In genomic region chr17:75666959-75667790, GRCh38 we compare ENCODE assay signal across 1 cellular context.
TF ChIP-seq lines count a peak whose summit lies in the region.

TSS of gene RECQL5 (minus strand) at chr17:75667154. CDS start at chr17:75666557, 597 bp downstream.
TSS of gene SAP30BP (plus strand) at chr17:75667338. CDS start at chr17:75667373, 35 bp downstream.

TF ChIP-seq in liver, 16 proteins besides CTCF, POLR2A, EP300 and RAD21 (continued from another document):
- TF ChIP-seq TAF1 (conservative IDR thresholded peaks at IDR 0.05) = peak; percentile 61
- TF ChIP-seq HNF4G (IDR thresholded peaks at IDR 0.05) = no peak
- TF ChIP-seq, protein P1, sequence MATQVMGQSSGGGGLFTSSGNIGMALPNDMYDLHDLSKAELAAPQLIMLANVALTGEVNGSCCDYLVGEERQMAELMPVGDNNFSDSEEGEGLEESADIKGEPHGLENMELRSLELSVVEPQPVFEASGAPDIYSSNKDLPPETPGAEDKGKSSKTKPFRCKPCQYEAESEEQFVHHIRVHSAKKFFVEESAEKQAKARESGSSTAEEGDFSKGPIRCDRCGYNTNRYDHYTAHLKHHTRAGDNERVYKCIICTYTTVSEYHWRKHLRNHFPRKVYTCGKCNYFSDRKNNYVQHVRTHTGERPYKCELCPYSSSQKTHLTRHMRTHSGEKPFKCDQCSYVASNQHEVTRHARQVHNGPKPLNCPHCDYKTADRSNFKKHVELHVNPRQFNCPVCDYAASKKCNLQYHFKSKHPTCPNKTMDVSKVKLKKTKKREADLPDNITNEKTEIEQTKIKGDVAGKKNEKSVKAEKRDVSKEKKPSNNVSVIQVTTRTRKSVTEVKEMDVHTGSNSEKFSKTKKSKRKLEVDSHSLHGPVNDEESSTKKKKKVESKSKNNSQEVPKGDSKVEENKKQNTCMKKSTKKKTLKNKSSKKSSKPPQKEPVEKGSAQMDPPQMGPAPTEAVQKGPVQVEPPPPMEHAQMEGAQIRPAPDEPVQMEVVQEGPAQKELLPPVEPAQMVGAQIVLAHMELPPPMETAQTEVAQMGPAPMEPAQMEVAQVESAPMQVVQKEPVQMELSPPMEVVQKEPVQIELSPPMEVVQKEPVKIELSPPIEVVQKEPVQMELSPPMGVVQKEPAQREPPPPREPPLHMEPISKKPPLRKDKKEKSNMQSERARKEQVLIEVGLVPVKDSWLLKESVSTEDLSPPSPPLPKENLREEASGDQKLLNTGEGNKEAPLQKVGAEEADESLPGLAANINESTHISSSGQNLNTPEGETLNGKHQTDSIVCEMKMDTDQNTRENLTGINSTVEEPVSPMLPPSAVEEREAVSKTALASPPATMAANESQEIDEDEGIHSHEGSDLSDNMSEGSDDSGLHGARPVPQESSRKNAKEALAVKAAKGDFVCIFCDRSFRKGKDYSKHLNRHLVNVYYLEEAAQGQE (IDR thresholded peaks at IDR 0.05) = peak; percentile 56
